10 cellular contexts compared by ENCODE assay signal in the genomic region with DNA sequence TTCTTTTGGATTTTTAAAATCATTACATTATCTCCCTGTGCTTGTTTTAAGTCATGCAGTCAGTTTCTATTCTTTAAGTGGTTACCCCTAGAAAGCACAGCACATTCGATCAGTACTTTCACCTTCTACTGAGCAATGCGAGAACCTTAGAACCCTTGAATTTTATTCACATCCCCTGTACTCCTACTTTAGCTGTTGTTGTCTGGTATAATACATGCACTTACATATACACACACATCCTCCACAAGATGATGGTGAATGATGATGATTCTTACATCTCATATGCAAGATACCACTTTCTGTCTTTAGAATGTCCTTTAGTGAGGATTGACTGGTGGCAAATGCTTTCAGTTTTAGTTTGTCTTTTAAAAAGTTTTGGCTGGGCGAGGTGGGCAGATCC. TPM values are rescaled to one million over a fixed set of nuclear protein-coding genes. Genes with fewer than 3 reads are reported as not detected.
DNase-seq lines count a peak whose midpoint lies in the region; ATAC-seq, FAIRE-seq and TF ChIP-seq lines count a peak whose summit lies in the region.
"Had no signal": no experiment of that assay in that cellular context is flagged by ENCODE, and none has a peak within 500 bp of the region (broad histone marks: within the 10 kb centered on the region; RNA-seq: fewer than 3 reads in every experiment).

No MANE protein-coding gene starts in this region.

- ATAC-seq in HG02981 (IDR thresholded peaks at IDR 0.05; ENCODE audit: unreplicated experiment) = peak; percentile 59

- DNase-seq in D721Med (ENCODE audit: insufficient read length, low spot score) = no peak
- no peak for DNase-seq in GM19239 (ENCODE audit: insufficient read length, low spot score)
- DNase-seq in activated CD4-positive, alpha-beta memory T cell treated with anti-CD3 and anti-CD28 coated beads for 36 hours = no peak
- DNase-seq in DMS79 treated with DMSO at 0.1 percent for 48 hours (lab: John Stamatoyannopoulos, UW) = no peak
- DNase-seq in NCI-H526 (lab: John Stamatoyannopoulos, UW) = no peak
- DNase-seq in NCI-H1105 treated with DMSO at 0.1 percent for 48 hours (lab: John Stamatoyannopoulos, UW) = no peak
- DNase-seq in GF-D8 (lab: John Stamatoyannopoulos, UW) = no peak
- DNase-seq: activated CD8-positive, alpha-beta memory T cell treated with anti-CD3 and anti-CD28 coated beads, Interleukin-2, amount 50 U/mL, for 48 hours had no signal

- no peak for TF ChIP-seq CTCF in D721Med (IDR thresholded peaks at IDR 0.05; ENCODE audit: insufficient read depth, missing control alignments)

- H3K27me3 Mint-ChIP-seq in activated CD4-positive, alpha-beta memory T cell treated with anti-CD3 and anti-CD28 coated beads for 36 hours = no peaks in the 10 kb centered on the region

- peak; percentile 46 for FAIRE-seq in D721Med (lab: Jason Lieb, UNC)
- FAIRE-seq in GM19239 (lab: Jason Lieb, UNC) = peak; percentile 91
- FAIRE-seq: endometrium had no signal

- POLR2A ChIA-PET in activated CD4-positive, alpha-beta memory T cell treated with anti-CD3 and anti-CD28 coated beads for 36 hours (lab: Charles Lee) = no interaction called here

- no peaks in the 10 kb centered on the region for H3K9me3 Mint-ChIP-seq in activated CD4-positive, alpha-beta memory T cell treated with anti-CD3 and anti-CD28 coated beads for 36 hours

- peaks cover 2% of the 10 kb centered on the region for H3K36me3 Mint-ChIP-seq in activated CD4-positive, alpha-beta memory T cell treated with anti-CD3 and anti-CD28 coated beads for 36 hours

- no peak overlapping the region for H3K27ac Mint-ChIP-seq in activated CD4-positive, alpha-beta memory T cell treated with anti-CD3 and anti-CD28 coated beads for 36 hours

- peaks cover 28% of the 10 kb centered on the region for H3K4me1 Mint-ChIP-seq in activated CD4-positive, alpha-beta memory T cell treated with anti-CD3 and anti-CD28 coated beads for 36 hours (ENCODE audit: low read depth)

- peak overlapping the region; percentile 9 for H3K4me3 Mint-ChIP-seq in activated CD4-positive, alpha-beta memory T cell treated with anti-CD3 and anti-CD28 coated beads for 36 hours

- intact Hi-C loops in activated CD4-positive, alpha-beta memory T cell treated with anti-CD3 and anti-CD28 coated beads for 36 hours (cut with micrococcal nuclease) = no loop called here

- CTCF ChIA-PET in activated CD4-positive, alpha-beta memory T cell treated with anti-CD3 and anti-CD28 coated beads for 36 hours (lab: Charles Lee) = interaction anchor here (2.1 kb wide), 1 partner anchor 146 kb away, joined by 6 read pairs; no protein-coding TSS in a partner anchor

RNA-seq across cellular contexts. Expression of a gene that starts 5.7 kb away (rescaled TPM):
- total RNA-seq in activated CD4-positive, alpha-beta memory T cell treated with anti-CD3 and anti-CD28 coated beads for 36 hours = 10 to 100 TPM; 26.2 to 30.2 TPM

RNA-seq across cellular contexts. Expression of a gene that starts 6.4 kb away (rescaled TPM):
- 1 to 10 TPM; 1.9 to 2.6 TPM for total RNA-seq in activated CD4-positive, alpha-beta memory T cell treated with anti-CD3 and anti-CD28 coated beads for 36 hours
